1 cellular context compared by ENCODE assay signal in the genomic region with DNA sequence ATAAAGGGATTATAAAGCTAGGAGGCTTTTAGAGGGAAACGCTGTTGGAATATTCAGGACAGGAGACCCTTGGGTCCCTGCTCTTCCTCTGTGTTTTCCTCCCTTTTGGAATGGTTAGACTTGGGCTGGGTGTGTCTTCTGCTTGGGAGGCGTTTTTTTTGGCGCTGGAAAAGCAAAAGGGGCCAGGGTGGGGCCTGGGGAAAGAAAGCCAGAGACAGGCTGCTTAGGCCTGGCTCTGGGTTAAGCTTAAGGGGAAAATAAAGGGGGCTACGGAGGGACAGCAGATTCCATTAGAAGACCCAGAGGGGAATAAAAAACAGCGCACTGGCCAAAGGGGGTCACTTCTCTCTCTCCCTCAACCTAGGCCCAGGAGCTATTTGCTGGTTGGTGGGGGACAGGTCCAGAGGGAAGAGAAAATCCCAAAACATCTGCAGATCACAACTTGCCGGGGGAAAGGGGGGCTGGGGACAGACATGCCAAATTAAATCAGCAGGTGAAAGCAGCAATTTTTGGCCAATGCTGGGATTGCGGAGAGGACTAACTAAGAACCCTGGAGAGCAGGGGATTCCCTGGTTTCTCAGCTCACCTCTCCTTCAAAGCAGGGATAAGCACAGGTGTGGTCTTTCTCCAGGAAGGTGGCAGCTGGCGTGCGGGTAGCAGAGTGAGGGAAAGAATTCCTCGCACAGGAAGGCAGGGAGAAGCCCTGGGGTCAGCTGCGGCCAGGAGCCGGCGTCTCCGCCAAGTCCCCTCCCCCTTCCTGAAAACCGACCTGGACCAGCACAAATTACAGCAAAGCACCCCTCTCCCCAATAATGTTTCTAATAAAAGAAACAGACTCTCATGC.
TF ChIP-seq lines count a peak whose summit lies in the region.

No MANE protein-coding gene starts in this region.

TF ChIP-seq in endothelial cell of umbilical vein, 7 proteins besides CTCF, POLR2A, EP300 and RAD21:
- TF ChIP-seq MYC (IDR thresholded peaks at IDR 0.05; ENCODE audit: low read depth, low read length) (no peak), POLR2AphosphoS5 (IDR thresholded peaks at IDR 0.05; ENCODE audit: insufficient read depth, low read depth, low read length) (no peak), MAX (IDR thresholded peaks at IDR 0.05; ENCODE audit: insufficient read depth, insufficient read length) (no peak), FOS (IDR thresholded peaks at IDR 0.05; ENCODE audit: borderline replicate concordance, insufficient read depth, low read length) (no peak), EZH2 (IDR thresholded peaks at IDR 0.05; ENCODE audit: borderline replicate concordance, low read depth, low read length, severe bottlenecking) (no peak), JUN (IDR thresholded peaks at IDR 0.05; ENCODE audit: borderline replicate concordance, insufficient read depth, insufficient read length, low read depth) (no peak), GATA2 (IDR thresholded peaks at IDR 0.05; ENCODE audit: insufficient read depth, insufficient read length, low read depth, low read length) (no peak)
